20 cellular contexts compared by ENCODE assay signal in the genomic region with DNA sequence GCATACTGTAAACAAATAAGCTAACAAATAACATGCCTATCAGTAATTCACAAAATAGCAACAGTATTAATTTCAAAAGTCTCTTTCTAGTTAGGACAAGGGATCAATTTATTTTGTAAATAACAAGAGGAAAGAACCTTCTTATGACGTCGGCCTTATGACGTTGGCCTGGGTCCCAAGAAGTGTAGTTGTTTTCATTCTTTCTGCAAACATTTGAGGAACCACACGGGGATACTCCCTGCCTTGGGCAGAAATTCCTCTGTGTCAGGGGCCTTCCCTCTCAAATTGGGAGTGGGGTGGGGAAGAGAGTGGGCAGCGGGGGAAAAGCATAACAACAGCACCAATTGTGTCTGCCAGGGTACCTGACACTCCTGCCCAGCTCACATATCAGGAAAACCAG. TPM values are rescaled to one million over a fixed set of nuclear protein-coding genes. Genes with fewer than 3 reads are reported as not detected.
A peak's percentile ranks its signal among the peaks of the same experiment; 100 is the strongest.
DNase-seq lines count a peak whose midpoint lies in the region; ATAC-seq and TF ChIP-seq lines count a peak whose summit lies in the region.
"Had no signal": no experiment of that assay in that cellular context is flagged by ENCODE, and none has a peak within 500 bp of the region (broad histone marks: within the 10 kb centered on the region; RNA-seq: fewer than 3 reads in every experiment).

No MANE protein-coding gene starts in this region.

- peaks cover 5% of the 10 kb centered on the region for H3K4me1 Mint-ChIP-seq in activated CD4-positive, alpha-beta T cell treated with anti-CD3 and anti-CD28 coated beads, Interleukin-2, amount 10 ng/mL, durations not matched to agents 7 days and 5 days
- H3K4me1 Mint-ChIP-seq in activated CD4-positive, alpha-beta T cell treated with anti-CD3 and anti-CD28 coated beads, Interleukin-2, amount 10 ng/mL, durations not matched to agents 24 days and 14 days = no peaks in the 10 kb centered on the region

- H3K4me1 ChIP-seq in heart left ventricle (peaks cover 0 to 11% (median 2%) of the 10 kb centered on the region in 12 donors), mucosa of stomach (ENCODE audit: control insufficient read depth, insufficient read depth, low read length) (peaks cover 16% of the 10 kb centered on the region), upper lobe of left lung (peaks cover 12 to 32% (median 18%) of the 10 kb centered on the region in 4 donors)
- H3K4me1 ChIP-seq: SJCRH30 had no signal

- POLR2A ChIA-PET in activated CD4-positive, alpha-beta T cell treated with anti-CD3 and anti-CD28 coated beads, Interleukin-2, amount 10 ng/mL, durations not matched to agents 7 days and 5 days (lab: Charles Lee) = no interaction called here

- no peak overlapping the region for H3K4me3 Mint-ChIP-seq in activated CD4-positive, alpha-beta T cell treated with anti-CD3 and anti-CD28 coated beads, Interleukin-2, amount 10 ng/mL, durations not matched to agents 7 days and 5 days
- no peak overlapping the region for H3K4me3 Mint-ChIP-seq in activated CD4-positive, alpha-beta T cell treated with anti-CD3 and anti-CD28 coated beads, Interleukin-2, amount 10 ng/mL, durations not matched to agents 24 days and 14 days
- H3K4me3 Mint-ChIP-seq: activated naive CD8-positive, alpha-beta T cell had no signal

- intact Hi-C loops in heart left ventricle (cut with DNase I) = no loop called here
- intact Hi-C loops in Right ventricle myocardium superior (cut with DNase I) = no loop called here
- intact Hi-C loops in activated CD4-positive, alpha-beta T cell treated with anti-CD3 and anti-CD28 coated beads, Interleukin-2, amount 10 ng/mL, durations not matched to agents 24 days and 14 days (cut with micrococcal nuclease) = loop anchor here (10.0 kb wide), 1 partner anchor 283 kb away; no protein-coding TSS in a partner anchor

- H3K36me3 Mint-ChIP-seq in activated CD4-positive, alpha-beta T cell treated with anti-CD3 and anti-CD28 coated beads, Interleukin-2, amount 10 ng/mL, durations not matched to agents 7 days and 5 days (ENCODE audit: low read depth) = no peaks in the 10 kb centered on the region
- H3K36me3 Mint-ChIP-seq in activated CD4-positive, alpha-beta T cell treated with anti-CD3 and anti-CD28 coated beads, Interleukin-2, amount 10 ng/mL, durations not matched to agents 24 days and 14 days (ENCODE audit: low read depth) = no peaks in the 10 kb centered on the region
- H3K36me3 Mint-ChIP-seq: activated naive CD8-positive, alpha-beta T cell had no signal

- CTCF ChIA-PET in activated CD4-positive, alpha-beta T cell treated with anti-CD3 and anti-CD28 coated beads, Interleukin-2, amount 10 ng/mL, durations not matched to agents 7 days and 5 days (lab: Charles Lee) = no interaction called here

- H3K27me3 ChIP-seq in heart left ventricle = peaks cover 0 to 21% (median 0%) of the 10 kb centered on the region in 9 donors
- no peaks in the 10 kb centered on the region for H3K27me3 ChIP-seq in mucosa of stomach (ENCODE audit: control insufficient read depth, insufficient read depth, low read length)
- no peaks in the 10 kb centered on the region for H3K27me3 ChIP-seq in upper lobe of left lung
- H3K27me3 ChIP-seq: SJCRH30 had no signal

- no peak overlapping the region for H3K27ac Mint-ChIP-seq in activated CD4-positive, alpha-beta T cell treated with anti-CD3 and anti-CD28 coated beads, Interleukin-2, amount 10 ng/mL, durations not matched to agents 7 days and 5 days
- H3K27ac Mint-ChIP-seq in activated CD4-positive, alpha-beta T cell treated with anti-CD3 and anti-CD28 coated beads, Interleukin-2, amount 10 ng/mL, durations not matched to agents 24 days and 14 days = no peak overlapping the region
- H3K27ac Mint-ChIP-seq: activated naive CD8-positive, alpha-beta T cell had no signal

- peak in 1 of 4 donors; percentile 16 for ATAC-seq in heart left ventricle
- ATAC-seq in Right ventricle myocardium superior (ENCODE audit: poor library complexity) = no peak
- no peak for ATAC-seq in upper lobe of left lung (ENCODE audit: low FRiP score in 2 of 2)

- H3K9me3 ChIP-seq in heart left ventricle = no peaks in the 10 kb centered on the region
- H3K9me3 ChIP-seq in mucosa of stomach (ENCODE audit: control insufficient read depth, low read length) = no peaks in the 10 kb centered on the region
- H3K9me3 ChIP-seq in upper lobe of left lung = no peaks in the 10 kb centered on the region
- H3K9me3 ChIP-seq: SJCRH30 had no signal

- H3K36me3 ChIP-seq in heart left ventricle (no peaks in the 10 kb centered on the region), mucosa of stomach (ENCODE audit: control insufficient read depth, insufficient read depth, low read length) (no peaks in the 10 kb centered on the region), upper lobe of left lung (no peaks in the 10 kb centered on the region)
- H3K36me3 ChIP-seq: SJCRH30 had no signal

- peaks cover 61% of the 10 kb centered on the region for H3K27me3 Mint-ChIP-seq in activated CD4-positive, alpha-beta T cell treated with anti-CD3 and anti-CD28 coated beads, Interleukin-2, amount 10 ng/mL, durations not matched to agents 7 days and 5 days
- peaks cover 55% of the 10 kb centered on the region for H3K27me3 Mint-ChIP-seq in activated CD4-positive, alpha-beta T cell treated with anti-CD3 and anti-CD28 coated beads, Interleukin-2, amount 10 ng/mL, durations not matched to agents 24 days and 14 days

- no peaks in the 10 kb centered on the region for H3K9me3 Mint-ChIP-seq in activated CD4-positive, alpha-beta T cell treated with anti-CD3 and anti-CD28 coated beads, Interleukin-2, amount 10 ng/mL, durations not matched to agents 7 days and 5 days
- H3K9me3 Mint-ChIP-seq in activated CD4-positive, alpha-beta T cell treated with anti-CD3 and anti-CD28 coated beads, Interleukin-2, amount 10 ng/mL, durations not matched to agents 24 days and 14 days = peaks cover 4% of the 10 kb centered on the region

- TF ChIP-seq POLR2A in heart left ventricle (IDR thresholded peaks at IDR 0.05) (no peak), upper lobe of left lung (IDR thresholded peaks at IDR 0.05) (no peak)

- H3K9ac ChIP-seq in mucosa of stomach (ENCODE audit: low read length) = peak overlapping the region; percentile 84

- WGBS in heart left ventricle, 4 donors = 39 to 61% (median 42%) methylated on average over 5 of the region's 5 CpGs
- 24 to 28% methylated on average over 5 of the region's 5 CpGs for WGBS in upper lobe of left lung, 2 donors

- TF ChIP-seq CTCF in heart left ventricle (IDR thresholded peaks at IDR 0.05) = no peak
- TF ChIP-seq CTCF in epithelial cell of esophagus (IDR thresholded peaks at IDR 0.05; ENCODE audit: insufficient read depth, low read depth, low read length, missing control alignments) = no peak
- no peak for TF ChIP-seq CTCF in upper lobe of left lung (IDR thresholded peaks at IDR 0.05)

- DNase-seq in heart left ventricle = no peak
- no peak for DNase-seq in Right ventricle myocardium superior
- DNase-seq in epithelial cell of esophagus (ENCODE audit: low read depth) = peak; percentile 44
- DNase-seq in upper lobe of left lung = no peak
- no peak for DNase-seq in activated CD4-positive, alpha-beta T cell treated with anti-CD3 and anti-CD28 coated beads, Interleukin-2, amount 10 ng/mL, durations not matched to agents 7 days and 5 days
- DNase-seq in activated CD4-positive, alpha-beta T cell treated with anti-CD3 and anti-CD28 coated beads, Interleukin-2, amount 10 ng/mL, durations not matched to agents 24 days and 14 days = no peak
- no peak for DNase-seq in NCI-H187 (lab: John Stamatoyannopoulos, UW)
- DNase-seq: 8988T; activated CD8-positive, alpha-beta memory T cell treated with anti-CD3 and anti-CD28 coated beads, Interleukin-2, amount 50 U/mL, for 48 hours; COR-L47; dorsolateral prefrontal cortex; hypothalamus; Kasumi-1; mesendoderm; NCI-H187 treated with DMSO at 0.1 percent for 48 hours; NCI-H82; retina; SJCRH30 had no signal

- peak overlapping the region in 11 of 12 donors; percentile 12 to 74 (median 67) for H3K4me3 ChIP-seq in heart left ventricle
- no peak overlapping the region for H3K4me3 ChIP-seq in epithelial cell of esophagus (ENCODE audit: low read length)
- peak overlapping the region; percentile 70 for H3K4me3 ChIP-seq in mucosa of stomach (ENCODE audit: low read length)
- peak overlapping the region in 3 of 4 donors; percentile 52 to 80 (median 76) for H3K4me3 ChIP-seq in upper lobe of left lung
- H3K4me3 ChIP-seq: SJCRH30 had no signal

- H3K27ac ChIP-seq in heart left ventricle (peak overlapping the region in 6 of 12 donors; percentile 23 to 89 (median 81)), upper lobe of left lung (peak overlapping the region; percentile 81 to 91 (median 86))
- H3K27ac ChIP-seq: SJCRH30 had no signal

- no peak for TF ChIP-seq EP300 in upper lobe of left lung (IDR thresholded peaks at IDR 0.05)

RNA-seq across cellular contexts. Expression of gene CCDC68, which starts 1.3 kb away (rescaled TPM):
- total RNA-seq in heart left ventricle (10 to 100 TPM in 1 of 9 donors, 1 to 10 TPM in 8; 2.0 to 11.6 (median 4.2) TPM), Right ventricle myocardium superior (3.7 TPM), upper lobe of left lung (10 to 100 TPM; 12.4 to 37.7 (median 26.2) TPM)
- polyA plus RNA-seq in heart left ventricle = 1 to 10 TPM; 4.0 to 5.9 TPM
- total RNA-seq in activated CD4-positive, alpha-beta T cell treated with anti-CD3 and anti-CD28 coated beads, Interleukin-2, amount 10 ng/mL, durations not matched to agents 7 days and 5 days = under 1 TPM in 1 of 2 experiments, not detected in 1; 0.29 TPM
- not detected in 2 replicates for total RNA-seq in activated CD4-positive, alpha-beta T cell treated with anti-CD3 and anti-CD28 coated beads, Interleukin-2, amount 10 ng/mL, durations not matched to agents 24 days and 14 days
